Comparison of ENCODE assay signal across 11 cellular contexts in the genomic region with DNA sequence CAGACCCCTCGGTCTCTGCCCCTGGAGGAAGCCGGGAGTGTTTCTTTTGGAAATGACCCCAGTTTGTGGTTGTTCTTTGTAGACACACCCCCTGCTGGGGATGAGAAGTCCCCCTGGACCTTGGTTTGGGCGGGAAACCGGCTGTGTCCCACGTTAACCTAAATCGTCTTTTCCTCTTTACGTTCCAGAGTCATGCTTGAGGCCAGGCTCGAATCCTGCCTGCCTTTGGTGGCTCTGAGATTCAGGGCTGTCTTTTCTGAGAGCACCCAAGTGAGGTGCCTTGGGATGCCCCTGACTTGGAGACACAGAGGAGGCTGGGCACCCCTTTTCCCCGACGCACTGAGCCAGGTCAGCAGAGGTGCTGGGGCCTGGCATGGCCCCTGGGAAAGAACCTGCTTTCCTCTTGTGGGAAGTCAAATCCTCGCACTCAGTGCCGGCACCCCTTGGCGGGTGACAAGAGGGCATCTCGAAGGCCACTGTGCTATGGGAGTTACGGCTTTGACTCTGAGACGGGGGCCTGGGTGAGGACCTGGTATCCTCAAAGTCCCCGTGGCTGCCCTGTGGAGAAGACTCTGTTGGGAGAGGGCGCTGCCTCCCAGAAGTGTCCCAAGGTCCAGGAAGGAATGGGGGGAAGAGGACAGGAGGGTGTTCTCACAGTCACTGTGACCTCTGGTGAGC.
DNase-seq lines count a peak whose midpoint lies in the region; ATAC-seq and TF ChIP-seq lines count a peak whose summit lies in the region.
"Had no signal": no experiment of that assay in that cellular context is flagged by ENCODE, and none has a peak within 500 bp of the region (broad histone marks: within the 10 kb centered on the region; RNA-seq: fewer than 3 reads in every experiment).

No MANE protein-coding gene starts in this region.

- H2AFZ ChIP-seq in MM.1S (ENCODE audit: low read length): no peak overlapping the region

- no peaks in the 10 kb centered on the region for H3K36me3 ChIP-seq in MM.1S (replicated peaks; ENCODE audit: insufficient read depth, low read length)
- H3K36me3 ChIP-seq: neutrophil had no signal

- no peaks in the 10 kb centered on the region for H3K36me3 Mint-ChIP-seq in activated T-helper 2 cell treated with anti-CD3 and anti-CD28 coated beads, Interferon-gamma antibody, Interleukin-2, Interleukin-4, amounts not matched to agents 10 μg/mL and 5 μg/mL and 100 μg/mL, durations not matched to agents 14 hours and 24 hours and 36 hours (ENCODE audit: low read depth)

- no peak for ATAC-seq in GM19452 (IDR thresholded peaks at IDR 0.05; ENCODE audit: unreplicated experiment)

- H3K27ac Mint-ChIP-seq in activated T-helper 2 cell treated with anti-CD3 and anti-CD28 coated beads, Interferon-gamma antibody, Interleukin-2, Interleukin-4, amounts not matched to agents 10 μg/mL and 5 μg/mL and 100 μg/mL, durations not matched to agents 14 hours and 24 hours and 36 hours: peak overlapping the region; percentile 21
- H3K27ac Mint-ChIP-seq: H9 had no signal

- peaks cover 26% of the 10 kb centered on the region for H3K4me1 ChIP-seq in MM.1S (ENCODE audit: low read length)

- H3K9me3 ChIP-seq in MM.1S (replicated peaks; ENCODE audit: insufficient read depth, low read length): no peaks in the 10 kb centered on the region
- H3K9me3 ChIP-seq: neutrophil had no signal

- no peak overlapping the region for H3K4me3 ChIP-seq in skin epidermis
- H3K4me3 ChIP-seq in MM.1S (ENCODE audit: low read length): no peak overlapping the region

- intact Hi-C loops in activated T-helper 2 cell treated with anti-CD3 and anti-CD28 coated beads, Interferon-gamma antibody, Interleukin-2, Interleukin-4, amounts not matched to agents 10 μg/mL and 5 μg/mL and 100 μg/mL, durations not matched to agents 14 hours and 24 hours and 36 hours (cut with micrococcal nuclease): no loop called here
- intact Hi-C loops in cardiac septum (cut with DNase I): no loop called here

- H3F3A ChIP-seq in MM.1S (ENCODE audit: insufficient read depth, low read length): peaks cover 12% of the 10 kb centered on the region

- H3K9ac ChIP-seq in MM.1S (ENCODE audit: low read length): no peak overlapping the region

- H3K79me2 ChIP-seq in MM.1S (ENCODE audit: low read length): no peaks in the 10 kb centered on the region

- peaks cover 6% of the 10 kb centered on the region; the same call in 1 of the 2 replicates for H3K27me3 ChIP-seq in MM.1S (replicated peaks; ENCODE audit: insufficient read depth, low read length)

- DNase-seq in GF-D8 (lab: John Stamatoyannopoulos, UW) (peak; percentile 14), cardiac septum (ENCODE audit: low spot score) (peak; percentile 69), LoVo (ENCODE audit: low spot score) (no peak), MM.1S (no peak), DMS 273 (lab: John Stamatoyannopoulos, UW; ENCODE audit: unreplicated experiment) (no peak)
- DNase-seq in activated T-helper 2 cell treated with anti-CD3 and anti-CD28 coated beads, Interferon-gamma antibody, Interleukin-2, Interleukin-4, amounts not matched to agents 10 μg/mL and 5 μg/mL and 100 μg/mL, durations not matched to agents 14 hours and 24 hours and 36 hours (ENCODE audit: low spot score): peak; percentile 7
- DNase-seq: activated gamma-delta T cell treated with Interleukin-2 at 50 U/mL for 16 hours, H9 had no signal

- H3K27me3 Mint-ChIP-seq in activated T-helper 2 cell treated with anti-CD3 and anti-CD28 coated beads, Interferon-gamma antibody, Interleukin-2, Interleukin-4, amounts not matched to agents 10 μg/mL and 5 μg/mL and 100 μg/mL, durations not matched to agents 14 hours and 24 hours and 36 hours (ENCODE audit: low read depth): no peaks in the 10 kb centered on the region

- no peaks in the 10 kb centered on the region for H4K20me1 ChIP-seq in MM.1S (ENCODE audit: insufficient read depth, low read length)

- H3K4me1 Mint-ChIP-seq in activated T-helper 2 cell treated with anti-CD3 and anti-CD28 coated beads, Interferon-gamma antibody, Interleukin-2, Interleukin-4, amounts not matched to agents 10 μg/mL and 5 μg/mL and 100 μg/mL, durations not matched to agents 14 hours and 24 hours and 36 hours (ENCODE audit: low read depth): peaks cover 44% of the 10 kb centered on the region
- H3K4me1 Mint-ChIP-seq: H9 had no signal

- H3K4me3 Mint-ChIP-seq in activated T-helper 2 cell treated with anti-CD3 and anti-CD28 coated beads, Interferon-gamma antibody, Interleukin-2, Interleukin-4, amounts not matched to agents 10 μg/mL and 5 μg/mL and 100 μg/mL, durations not matched to agents 14 hours and 24 hours and 36 hours (ENCODE audit: low read depth): no peak overlapping the region
- H3K4me3 Mint-ChIP-seq: H9 had no signal

- H3K9me3 Mint-ChIP-seq in activated T-helper 2 cell treated with anti-CD3 and anti-CD28 coated beads, Interferon-gamma antibody, Interleukin-2, Interleukin-4, amounts not matched to agents 10 μg/mL and 5 μg/mL and 100 μg/mL, durations not matched to agents 14 hours and 24 hours and 36 hours: no peaks in the 10 kb centered on the region

- H3K27ac ChIP-seq in skin epidermis (peak overlapping the region in 19 of 21 experiments; percentile 38 to 91 (median 75)), MM.1S (ENCODE audit: low read length) (no peak overlapping the region)
- H3K27ac ChIP-seq: neutrophil had no signal

- H3K9me2 ChIP-seq in MM.1S (replicated peaks; ENCODE audit: insufficient read depth, low read length): no peaks in the 10 kb centered on the region

- TF ChIP-seq CTCF in MM.1S (IDR thresholded peaks at IDR 0.05; ENCODE audit: low read length): no peak

- no peak overlapping the region for H3K4me2 ChIP-seq in MM.1S (ENCODE audit: low read depth, low read length)

Comparison
In these comparisons a context has a peak if more than half of its experiments do, and no peak if none do; other contexts are left out.
1. DNase-seq: peak in GF-D8 (single experiment), activated T-helper 2 cell treated with anti-CD3 and anti-CD28 coated beads, Interferon-gamma antibody, Interleukin-2, Interleukin-4, amounts not matched to agents 10 μg/mL and 5 μg/mL and 100 μg/mL, durations not matched to agents 14 hours and 24 hours and 36 hours (single experiment) and cardiac septum (single experiment); none in LoVo (single experiment), MM.1S (single experiment) and DMS 273 (single experiment).